8 cellular contexts compared by ENCODE assay signal in the genomic region with DNA sequence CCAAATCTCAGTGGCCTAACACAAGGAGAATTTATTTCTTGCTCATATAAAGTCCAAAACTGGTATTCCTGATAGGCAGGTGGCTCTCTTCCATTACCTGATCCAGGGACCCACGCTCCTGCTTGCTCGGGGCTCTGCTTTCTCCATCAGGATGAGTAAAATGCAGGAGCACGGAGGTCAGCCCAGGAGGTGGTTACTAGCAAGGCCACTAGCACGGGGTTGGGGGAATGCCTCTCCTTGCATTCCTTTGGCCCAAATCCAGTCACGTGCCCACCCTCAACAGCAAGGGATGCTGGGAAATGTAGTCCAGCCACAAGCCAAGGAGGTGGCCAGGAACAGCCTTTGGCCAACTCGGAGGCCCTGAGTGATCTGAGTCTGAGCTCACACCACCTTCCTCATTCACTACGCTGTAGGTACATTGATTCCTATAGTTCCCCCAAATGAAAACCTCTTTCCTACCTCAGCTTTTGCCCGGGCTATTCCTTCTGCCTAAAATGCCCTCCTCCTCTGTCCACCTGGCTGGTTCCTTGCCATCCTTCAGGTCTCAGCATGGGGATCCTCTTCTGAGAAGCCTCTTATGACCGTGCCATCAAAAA. TPM values are rescaled to one million over a fixed set of nuclear protein-coding genes. Genes with fewer than 3 reads are reported as not detected.
DNase-seq lines count a peak whose midpoint lies in the region; ATAC-seq, FAIRE-seq and TF ChIP-seq lines count a peak whose summit lies in the region.

No MANE protein-coding gene starts in this region.

- CTCF ChIA-PET in mammary epithelial cell (lab: Charles Lee; ENCODE audit: low non-redundant PET), result no interaction called here

- H3K36me3 ChIP-seq in mammary epithelial cell (ENCODE audit: insufficient read depth, low read length), result no peaks in the 10 kb centered on the region

- no peak overlapping the region for H3K9ac ChIP-seq in mammary epithelial cell (ENCODE audit: insufficient read depth, low read length)

- 55% methylated on average over 7 of the region's 9 CpGs for WGBS in mammary epithelial cell (ENCODE audit: low coverage, missing lambda C conversion rate)

- H3K27ac ChIP-seq in mammary epithelial cell (ENCODE audit: insufficient read depth, low read depth, low read length), result no peak overlapping the region

- FAIRE-seq in RCC 7860 (lab: Jason Lieb, UNC), result no peak

- no peaks in the 10 kb centered on the region for H4K20me1 ChIP-seq in mammary epithelial cell (ENCODE audit: insufficient read depth, low read length)

- TF ChIP-seq CTCF in mammary epithelial cell (conservative IDR thresholded peaks at IDR 0.05 in 1 of 2, IDR thresholded peaks at IDR 0.05 in 1 of 2; ENCODE audit: extremely low read depth in 1 of 2, insufficient read depth in 1 of 2, low read depth in 1 of 2, low read length in 2 of 2), result no peak

- ATAC-seq in HG02970 (IDR thresholded peaks at IDR 0.05; ENCODE audit: low FRiP score, unreplicated experiment) (no peak), GM18502 (IDR thresholded peaks at IDR 0.05; ENCODE audit: poor library complexity, unreplicated experiment) (no peak)

- peaks cover 15% of the 10 kb centered on the region for H3K4me1 ChIP-seq in mammary epithelial cell (ENCODE audit: insufficient read depth, low read length)

- in situ Hi-C loops in mammary epithelial cell (cut with MboI; ENCODE audit: low sequenced_read_pairs in 2 of 2), result no loop called here

- BruUV-seq in mammary epithelial cell (replicated peaks; lab: Mats Ljungman, UMichigan), result no TSS peak

- no peaks in the 10 kb centered on the region for H3K27me3 ChIP-seq in mammary epithelial cell (ENCODE audit: insufficient read depth, low read length)

- dilution Hi-C loops in mammary epithelial cell (cut with HindIII; ENCODE audit: low sequenced_read_pairs), result no loop called here

- H3K4me3 ChIP-seq in mammary epithelial cell (replicated peaks in 1 of 3; ENCODE audit: insufficient read depth in 1 of 3, low read depth in 2 of 3, low read length in 3 of 3), result no peak overlapping the region

- H2AFZ ChIP-seq in mammary epithelial cell (ENCODE audit: low read depth, low read length), result no peak overlapping the region

- peak; percentile 2 for DNase-seq in SIG-M5 treated with dmso at 0.1 percent for 504 hours (lab: John Stamatoyannopoulos, UW; ENCODE audit: unreplicated experiment)
- no peak for DNase-seq in SIG-M5 (lab: John Stamatoyannopoulos, UW)
- DNase-seq in NCI-H1930 (lab: John Stamatoyannopoulos, UW), result peak; percentile 66 to 69
- peak; percentile 44 for DNase-seq in mammary epithelial cell
- peak; percentile 90 for DNase-seq in left kidney (ENCODE audit: low read depth, low spot score)
- no peak for DNase-seq in RCC 7860 (ENCODE audit: low spot score)

- no peaks in the 10 kb centered on the region for H3K9me3 ChIP-seq in mammary epithelial cell (replicated peaks; ENCODE audit: insufficient read depth, low read length)

- intact Hi-C loops in mammary epithelial cell (cut with micrococcal nuclease), result no loop called here

- no peak overlapping the region for H3K4me2 ChIP-seq in mammary epithelial cell (ENCODE audit: insufficient read depth, low read depth, low read length)

- no peaks in the 10 kb centered on the region for H3K79me2 ChIP-seq in mammary epithelial cell (ENCODE audit: insufficient read depth, low read length)

RNA-seq across cellular contexts. Expression of a gene that starts 38.3 kb away (rescaled TPM):
- 100 to 1,000 TPM in 1 of 2 donors, 10 to 100 TPM in 1; 92.6 to 124 TPM for total RNA-seq in mammary epithelial cell
- 21.6 TPM for polyA plus RNA-seq in mammary epithelial cell
- 84.4 TPM for polyA minus RNA-seq in mammary epithelial cell

Comparison
In these comparisons a context has a peak if more than half of its experiments do, and no peak if none do; other contexts are left out.
1. DNase-seq: peak in SIG-M5 treated with dmso at 0.1 percent for 504 hours (single experiment), NCI-H1930 (2 of 2), mammary epithelial cell (single experiment) and left kidney (single experiment); none in SIG-M5 (single experiment) and RCC 7860 (single experiment).